8 cellular contexts compared by ENCODE assay signal in genomic region chr18:26655614-26656400, GRCh38.
DNase-seq lines count a peak whose midpoint lies in the region; ATAC-seq and TF ChIP-seq lines count a peak whose summit lies in the region.

No MANE protein-coding gene starts in this region.

- peak overlapping the region; percentile 92 to 94 for H3K27ac ChIP-seq in breast epithelium
- H3K27ac ChIP-seq in skin epidermis = peak overlapping the region in 13 of 21 experiments; percentile 9 to 87 (median 76)

- no peak for DNase-seq in AG04449 (ENCODE audit: low read depth, low spot score)
- DNase-seq in NCI-H460 (ENCODE audit: extremely low read depth, low read depth) = peak; percentile 3
- peak; percentile 40 to 63 for DNase-seq in breast epithelium (ENCODE audit: low spot score in 2 of 2)
- peak; percentile 42 for DNase-seq in iris pigment epithelial cell (ENCODE audit: low read depth)
- no peak for DNase-seq in GM10266 (ENCODE audit: extremely low spot score)

- H3K4me3 ChIP-seq in AG04449 (ENCODE audit: low read depth, low read length) (peak overlapping the region; percentile 60), breast epithelium (peak overlapping the region; percentile 71 to 88 (median 78)), skin epidermis (peak overlapping the region; percentile 30 to 82 (median 58))

- no peaks in the 10 kb centered on the region for H3K4me1 ChIP-seq in breast epithelium

- POLR2A ChIA-PET in AG04449 (lab: Yijun Ruan, JAX) = no interaction called here

- intact Hi-C loops in breast epithelium (cut with DNase I; ENCODE audit: low total_unique reads) = loop anchor here (10.0 kb wide), 1 partner anchor 579 kb away; no protein-coding TSS in a partner anchor

- CTCF ChIA-PET in AG04449 (lab: Yijun Ruan, JAX) = interaction anchor here (1.5 to 2.2 kb wide), 3 partner anchors 272 to 349 kb away, joined by 3 to 14 read pairs (median 10); no protein-coding TSS in a partner anchor

- no peaks in the 10 kb centered on the region for H3K27me3 ChIP-seq in breast epithelium

- no peaks in the 10 kb centered on the region for H3K9me3 ChIP-seq in breast epithelium

- ATAC-seq in GM19438 (IDR thresholded peaks at IDR 0.05; ENCODE audit: low read depth, unreplicated experiment) (peak; percentile 13), GM18498 (IDR thresholded peaks at IDR 0.05; ENCODE audit: unreplicated experiment) (no peak)

- no peaks in the 10 kb centered on the region for H3K36me3 ChIP-seq in breast epithelium

- TF ChIP-seq CTCF in AG04449 (IDR thresholded peaks at IDR 0.05; ENCODE audit: insufficient read depth, low read length, missing control alignments) (no peak), breast epithelium (IDR thresholded peaks at IDR 0.05) (peak; percentile 19 to 46 (median 40)), GM10266 (IDR thresholded peaks at IDR 0.05; ENCODE audit: control insufficient read depth, insufficient read depth, low read depth, missing control alignments) (no peak)

- no peak for TF ChIP-seq POLR2A in breast epithelium (IDR thresholded peaks at IDR 0.05)

Comparison
In these comparisons a context has a peak if more than half of its experiments do, and no peak if none do; other contexts are left out.
1. DNase-seq: peak in NCI-H460 (single experiment), breast epithelium (2 of 2) and iris pigment epithelial cell (single experiment); none in AG04449 (single experiment) and GM10266 (single experiment).
2. CTCF ChIP-seq: peak in breast epithelium (3 of 3); none in AG04449 (single experiment) and GM10266 (single experiment).
3. Peak in every context shown above with its lines, with median percentiles within 50 percentile points of each other: H3K4me3 ChIP-seq.